16 cellular contexts compared by ENCODE assay signal in the genomic region with DNA sequence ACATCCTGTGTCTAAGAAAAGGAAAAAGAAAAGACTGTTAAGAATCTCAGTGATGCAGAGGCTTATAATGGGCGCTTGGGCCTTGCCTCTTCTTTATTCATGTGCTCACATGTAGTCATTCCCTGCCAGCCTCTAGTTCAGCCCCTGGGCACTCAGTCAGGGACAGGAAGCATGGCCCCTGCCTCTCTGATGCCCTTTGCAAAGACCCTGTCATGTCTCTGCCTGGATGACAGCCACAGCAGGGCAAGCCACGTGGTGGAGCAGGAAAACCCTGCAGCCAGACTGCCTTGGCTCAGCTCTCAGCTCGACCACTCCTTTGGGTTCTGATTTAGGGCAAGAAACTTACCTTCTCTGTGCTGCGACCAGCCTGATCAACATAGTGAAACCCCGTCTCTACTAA.
DNase-seq lines count a peak whose midpoint lies in the region; ATAC-seq and TF ChIP-seq lines count a peak whose summit lies in the region.
"Had no signal": no experiment of that assay in that cellular context is flagged by ENCODE, and none has a peak within 500 bp of the region (broad histone marks: within the 10 kb centered on the region; RNA-seq: fewer than 3 reads in every experiment).

No MANE protein-coding gene starts in this region.

- 53 to 68% methylated on average over 5 of the region's 5 CpGs for WGBS in heart right ventricle, 2 donors
- WGBS in aorta, 2 donors, result 78 to 82% methylated on average over 5 of the region's 5 CpGs
- WGBS in smooth muscle cell (ENCODE audit: low lambda C conversion rate), result 76% methylated on average over 5 of the region's 5 CpGs

- H4K20me1 ChIP-seq in neural cell (ENCODE audit: insufficient read depth), result no peaks in the 10 kb centered on the region
- H4K20me1 ChIP-seq in smooth muscle cell (ENCODE audit: low read depth), result no peaks in the 10 kb centered on the region

- ATAC-seq in Right ventricle myocardium inferior (no peak), heart right ventricle (peak in 4 of 8 donors; percentile 22 to 36 (median 28)), aorta (ENCODE audit: low FRiP score) (no peak)
- ATAC-seq: A549 had no signal

- POLR2A ChIA-PET in activated CD4-positive, alpha-beta memory T cell treated with anti-CD3 and anti-CD28 coated beads for 36 hours (lab: Charles Lee), result no interaction called here

- H3K9me3 ChIP-seq in heart right ventricle (no peaks in the 10 kb centered on the region), neural cell (ENCODE audit: low read length) (no peaks in the 10 kb centered on the region), aorta (ENCODE audit: control insufficient read depth, low read length) (no peaks in the 10 kb centered on the region), smooth muscle cell (replicated peaks; ENCODE audit: low read depth) (no peaks in the 10 kb centered on the region)
- H3K9me3 ChIP-seq: A549 had no signal

- no peak overlapping the region for H3K27ac Mint-ChIP-seq in activated CD4-positive, alpha-beta memory T cell treated with anti-CD3 and anti-CD28 coated beads for 36 hours
- H3K27ac Mint-ChIP-seq: CD4-positive, CD25-positive, alpha-beta regulatory T cell had no signal

- H3K4me3 ChIP-seq in heart right ventricle (no peak overlapping the region), neural cell (ENCODE audit: low read length) (no peak overlapping the region), aorta (ENCODE audit: low read length in 2 of 2) (no peak overlapping the region), smooth muscle cell (no peak overlapping the region)
- H3K4me3 ChIP-seq: A549 had no signal

- peak overlapping the region in 8 of 10 donors; percentile 29 to 77 (median 56) for H3K27ac ChIP-seq in heart right ventricle
- no peak overlapping the region for H3K27ac ChIP-seq in neural cell (ENCODE audit: low read length)
- H3K27ac ChIP-seq in aorta (ENCODE audit: low read depth in 1 of 2, low read length in 2 of 2), result no peak overlapping the region
- no peak overlapping the region for H3K27ac ChIP-seq in smooth muscle cell (ENCODE audit: low read depth)
- H3K27ac ChIP-seq: A549 had no signal

- no peak for TF ChIP-seq EP300 in neural cell (conservative IDR thresholded peaks at IDR 0.05; ENCODE audit: poor library complexity, severe bottlenecking)

- intact Hi-C loops in cardiac septum (cut with DNase I), result loop anchor here (10.0 kb wide), 1 partner anchor 358 kb away; no protein-coding TSS in a partner anchor
- intact Hi-C loops in Right ventricle myocardium inferior (cut with DNase I), result loop anchor here (2.0 to 10.0 kb wide), 2 partner anchors 52 to 182 kb away; no protein-coding TSS in a partner anchor
- intact Hi-C loops in heart right ventricle (cut with DNase I), result no loop called here
- intact Hi-C loops in aorta (cut with DNase I), result no loop called here
- intact Hi-C loops in activated CD4-positive, alpha-beta memory T cell treated with anti-CD3 and anti-CD28 coated beads for 36 hours (cut with micrococcal nuclease), result no loop called here

- H3K27me3 Mint-ChIP-seq in activated CD4-positive, alpha-beta memory T cell treated with anti-CD3 and anti-CD28 coated beads for 36 hours, result peaks cover 9% of the 10 kb centered on the region

- H3K4me1 Mint-ChIP-seq in activated CD4-positive, alpha-beta memory T cell treated with anti-CD3 and anti-CD28 coated beads for 36 hours (ENCODE audit: low read depth), result peaks cover 8% of the 10 kb centered on the region

- no peak for TF ChIP-seq CTCF in heart right ventricle (IDR thresholded peaks at IDR 0.05)
- TF ChIP-seq CTCF in neural cell (IDR thresholded peaks at IDR 0.05; ENCODE audit: poor library complexity, severe bottlenecking), result no peak
- TF ChIP-seq CTCF in smooth muscle cell (IDR thresholded peaks at IDR 0.05; ENCODE audit: borderline replicate concordance, insufficient read depth, poor library complexity, severe bottlenecking), result no peak

- H2AFZ ChIP-seq in neural cell (ENCODE audit: low read depth, low read length) (no peak overlapping the region), smooth muscle cell (ENCODE audit: low read depth) (no peak overlapping the region)

- CTCF ChIA-PET in activated CD4-positive, alpha-beta memory T cell treated with anti-CD3 and anti-CD28 coated beads for 36 hours (lab: Charles Lee), result no interaction called here

- TF ChIP-seq RAD21 in neural cell (conservative IDR thresholded peaks at IDR 0.05), result no peak

- H3F3A ChIP-seq in neural cell (ENCODE audit: insufficient read depth, low read length, poor library complexity, severe bottlenecking), result no peaks in the 10 kb centered on the region
- peaks cover 4% of the 10 kb centered on the region for H3F3A ChIP-seq in smooth muscle cell (ENCODE audit: low read depth)

- no peaks in the 10 kb centered on the region for H3K79me2 ChIP-seq in neural cell (replicated peaks; ENCODE audit: insufficient read depth, low read length)
- no peaks in the 10 kb centered on the region for H3K79me2 ChIP-seq in smooth muscle cell (ENCODE audit: low read depth)

- no peaks in the 10 kb centered on the region for H3K9me2 ChIP-seq in neural cell (ENCODE audit: insufficient read depth, low read length)

- H3K36me3 ChIP-seq in heart right ventricle, result no peaks in the 10 kb centered on the region
- no peaks in the 10 kb centered on the region for H3K36me3 ChIP-seq in neural cell (ENCODE audit: insufficient read depth, low read length)
- no peaks in the 10 kb centered on the region for H3K36me3 ChIP-seq in aorta (ENCODE audit: control insufficient read depth in 1 of 2, insufficient read depth in 2 of 2, low read length in 1 of 2)
- no peaks in the 10 kb centered on the region for H3K36me3 ChIP-seq in smooth muscle cell (ENCODE audit: low read depth)

- H3K9me3 Mint-ChIP-seq in activated CD4-positive, alpha-beta memory T cell treated with anti-CD3 and anti-CD28 coated beads for 36 hours, result no peaks in the 10 kb centered on the region

- H3K9ac ChIP-seq in neural cell (ENCODE audit: low read length) (peak overlapping the region; percentile 30), smooth muscle cell (ENCODE audit: low read depth) (no peak overlapping the region)

- no peaks in the 10 kb centered on the region for H3K36me3 Mint-ChIP-seq in activated CD4-positive, alpha-beta memory T cell treated with anti-CD3 and anti-CD28 coated beads for 36 hours
- H3K36me3 Mint-ChIP-seq: CD4-positive, CD25-positive, alpha-beta regulatory T cell had no signal

- peak; percentile 72 for DNase-seq in cardiac septum (ENCODE audit: low spot score)
- no peak for DNase-seq in Right ventricle myocardium inferior (ENCODE audit: missing footprints)
- no peak for DNase-seq in heart right ventricle
- DNase-seq in aorta, result peak; percentile 27 to 31
- no peak for DNase-seq in activated CD4-positive, alpha-beta memory T cell treated with anti-CD3 and anti-CD28 coated beads for 36 hours
- no peak for DNase-seq in smooth muscle cell (lab: John Stamatoyannopoulos, UW; ENCODE audit: unreplicated experiment)
- no peak for DNase-seq in globus pallidus (ENCODE audit: low spot score)
- DNase-seq: CD4-positive, CD25-positive, alpha-beta regulatory T cell; EL; GF-D8; NCI-H1417; NCI-H1694 treated with DMSO at 0.1 percent for 48 hours; NCI-H526; OCI-M1 had no signal

- H3K27me3 ChIP-seq in heart right ventricle, result peaks cover 0 to 16% (median 0%) of the 10 kb centered on the region in 7 donors
- no peaks in the 10 kb centered on the region for H3K27me3 ChIP-seq in neural cell (ENCODE audit: insufficient read depth, low read depth, low read length)
- H3K27me3 ChIP-seq in aorta (ENCODE audit: control insufficient read depth in 1 of 2, insufficient read depth in 2 of 2, low read length in 1 of 2), result no peaks in the 10 kb centered on the region
- H3K27me3 ChIP-seq in smooth muscle cell (ENCODE audit: low read depth), result no peaks in the 10 kb centered on the region

- H3K4me3 Mint-ChIP-seq in activated CD4-positive, alpha-beta memory T cell treated with anti-CD3 and anti-CD28 coated beads for 36 hours, result no peak overlapping the region
- H3K4me3 Mint-ChIP-seq: CD4-positive, CD25-positive, alpha-beta regulatory T cell had no signal

- H3K4me2 ChIP-seq in neural cell (ENCODE audit: low read length), result no peak overlapping the region
- no peak overlapping the region for H3K4me2 ChIP-seq in smooth muscle cell
- H3K4me2 ChIP-seq: A549 had no signal

- H3K4me1 ChIP-seq in heart right ventricle (peaks cover 12 to 41% (median 30%) of the 10 kb centered on the region in 9 donors), aorta (ENCODE audit: control insufficient read depth in 1 of 2, insufficient read depth in 2 of 2, low read length in 2 of 2) (no peaks in the 10 kb centered on the region), smooth muscle cell (ENCODE audit: low read depth) (peaks cover 9% of the 10 kb centered on the region)

TF ChIP-seq in neural cell, 6 proteins besides CTCF, POLR2A, EP300 and RAD21:
- TF ChIP-seq EZH2 (IDR thresholded peaks at IDR 0.05; ENCODE audit: borderline replicate concordance, insufficient read depth, low read length, poor library complexity, severe bottlenecking) (no peak), SMC3 (conservative IDR thresholded peaks at IDR 0.05; ENCODE audit: poor library complexity) (no peak), MXI1 (conservative IDR thresholded peaks at IDR 0.05; ENCODE audit: poor library complexity, severe bottlenecking) (no peak), POLR2AphosphoS5 (IDR thresholded peaks at IDR 0.05) (no peak), TAF1 (IDR thresholded peaks at IDR 0.05; ENCODE audit: low read depth) (no peak)
- TF ChIP-seq, protein P1, sequence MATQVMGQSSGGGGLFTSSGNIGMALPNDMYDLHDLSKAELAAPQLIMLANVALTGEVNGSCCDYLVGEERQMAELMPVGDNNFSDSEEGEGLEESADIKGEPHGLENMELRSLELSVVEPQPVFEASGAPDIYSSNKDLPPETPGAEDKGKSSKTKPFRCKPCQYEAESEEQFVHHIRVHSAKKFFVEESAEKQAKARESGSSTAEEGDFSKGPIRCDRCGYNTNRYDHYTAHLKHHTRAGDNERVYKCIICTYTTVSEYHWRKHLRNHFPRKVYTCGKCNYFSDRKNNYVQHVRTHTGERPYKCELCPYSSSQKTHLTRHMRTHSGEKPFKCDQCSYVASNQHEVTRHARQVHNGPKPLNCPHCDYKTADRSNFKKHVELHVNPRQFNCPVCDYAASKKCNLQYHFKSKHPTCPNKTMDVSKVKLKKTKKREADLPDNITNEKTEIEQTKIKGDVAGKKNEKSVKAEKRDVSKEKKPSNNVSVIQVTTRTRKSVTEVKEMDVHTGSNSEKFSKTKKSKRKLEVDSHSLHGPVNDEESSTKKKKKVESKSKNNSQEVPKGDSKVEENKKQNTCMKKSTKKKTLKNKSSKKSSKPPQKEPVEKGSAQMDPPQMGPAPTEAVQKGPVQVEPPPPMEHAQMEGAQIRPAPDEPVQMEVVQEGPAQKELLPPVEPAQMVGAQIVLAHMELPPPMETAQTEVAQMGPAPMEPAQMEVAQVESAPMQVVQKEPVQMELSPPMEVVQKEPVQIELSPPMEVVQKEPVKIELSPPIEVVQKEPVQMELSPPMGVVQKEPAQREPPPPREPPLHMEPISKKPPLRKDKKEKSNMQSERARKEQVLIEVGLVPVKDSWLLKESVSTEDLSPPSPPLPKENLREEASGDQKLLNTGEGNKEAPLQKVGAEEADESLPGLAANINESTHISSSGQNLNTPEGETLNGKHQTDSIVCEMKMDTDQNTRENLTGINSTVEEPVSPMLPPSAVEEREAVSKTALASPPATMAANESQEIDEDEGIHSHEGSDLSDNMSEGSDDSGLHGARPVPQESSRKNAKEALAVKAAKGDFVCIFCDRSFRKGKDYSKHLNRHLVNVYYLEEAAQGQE (IDR thresholded peaks at IDR 0.05; ENCODE audit: borderline replicate concordance), result no peak

Comparison
In these comparisons a context has a peak if more than half of its experiments do, and no peak if none do; other contexts are left out.
1. DNase-seq: peak in cardiac septum (single experiment) and aorta (2 of 2); none in Right ventricle myocardium inferior (single experiment), heart right ventricle (0 of 2), activated CD4-positive, alpha-beta memory T cell treated with anti-CD3 and anti-CD28 coated beads for 36 hours (single experiment), smooth muscle cell (single experiment) and globus pallidus (single experiment).
2. intact Hi-C loops: an anchor here in cardiac septum (10.0 kb wide) and Right ventricle myocardium inferior (2.0 to 10.0 kb wide); none called in heart right ventricle, aorta and activated CD4-positive, alpha-beta memory T cell treated with anti-CD3 and anti-CD28 coated beads for 36 hours.
3. H3K27ac ChIP-seq: peak in heart right ventricle (8 of 10); none in neural cell (single experiment), aorta (0 of 2) and smooth muscle cell (single experiment).